Comparison of ENCODE assay signal across 8 cellular contexts in the genomic region with DNA sequence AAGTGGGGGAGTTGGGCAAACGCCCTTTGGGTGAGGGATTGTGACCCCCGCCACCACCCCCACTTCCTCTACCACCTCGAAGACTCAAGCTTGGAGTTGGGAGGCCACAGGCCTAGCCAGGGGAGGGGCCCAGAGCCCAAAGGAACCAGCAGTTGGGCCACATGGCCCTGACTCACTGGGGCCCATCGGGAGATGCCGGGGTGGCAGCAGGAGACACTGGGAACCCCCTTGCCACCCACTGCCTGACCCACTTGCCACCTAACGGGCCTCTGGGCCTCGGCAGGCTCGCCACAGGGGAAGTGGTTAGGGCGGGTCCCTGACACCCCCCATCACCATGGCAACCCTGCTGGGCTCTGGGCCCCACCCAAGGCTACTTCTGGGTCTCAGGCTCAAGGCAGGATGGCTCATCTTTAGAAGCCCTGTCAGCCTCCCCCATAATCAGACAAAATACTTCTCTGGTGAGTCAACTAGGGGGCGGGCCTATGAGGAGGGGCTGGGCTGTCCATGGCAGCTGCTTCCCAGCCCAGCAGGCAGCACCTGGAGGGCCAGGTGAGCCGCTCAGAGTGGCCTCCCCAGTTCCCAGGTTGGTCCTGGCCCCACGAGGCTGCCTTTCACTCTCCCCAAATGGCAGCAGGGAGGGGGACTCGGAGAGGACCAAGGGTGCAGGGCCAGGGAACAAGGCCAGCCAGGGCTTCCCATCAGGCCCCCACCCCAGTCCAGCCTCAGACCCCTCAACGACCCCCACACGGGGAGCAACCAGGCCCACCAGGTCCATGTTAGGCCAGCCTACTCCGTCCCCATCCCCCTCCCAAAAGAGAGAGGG. TPM values are rescaled to one million over a fixed set of nuclear protein-coding genes. Genes with fewer than 3 reads are reported as not detected.
DNase-seq lines count a peak whose midpoint lies in the region; ATAC-seq and TF ChIP-seq lines count a peak whose summit lies in the region.

No MANE protein-coding gene starts in this region.

- no peaks in the 10 kb centered on the region for H4K20me1 ChIP-seq in SU-DHL-6 (ENCODE audit: low read depth, low read length)
- peaks cover 65% of the 10 kb centered on the region for H4K20me1 ChIP-seq in smooth muscle cell (ENCODE audit: low read depth)

- peak overlapping the region; percentile 75 for H3K4me3 ChIP-seq in HUES64 (ENCODE audit: low read length)
- peak overlapping the region; percentile 59 for H3K4me3 ChIP-seq in SU-DHL-6 (ENCODE audit: insufficient read depth, low read length, poor library complexity, severe bottlenecking)
- H3K4me3 ChIP-seq in smooth muscle cell, result peak overlapping the region; percentile 76

- H3K9me2 ChIP-seq in SU-DHL-6 (replicated peaks; ENCODE audit: insufficient read depth, low read length), result no peaks in the 10 kb centered on the region

- H3K79me2 ChIP-seq in SU-DHL-6 (ENCODE audit: insufficient read depth, low read length) (0 out of 2 replicates have a peak, but pooled peaks cover 7% of the 10 kb centered on the region), smooth muscle cell (ENCODE audit: low read depth) (peaks cover 67% of the 10 kb centered on the region)

- H3K4me1 ChIP-seq in HUES64 (ENCODE audit: insufficient read depth, low read length) (peaks cover 5% of the 10 kb centered on the region; the same call in 1 of the 2 replicates), smooth muscle cell (ENCODE audit: low read depth) (no peaks in the 10 kb centered on the region)

- H3K9ac ChIP-seq in HUES64 (ENCODE audit: low read depth, low read length) (peak overlapping the region; percentile 92), SU-DHL-6 (ENCODE audit: low read length) (peak overlapping the region; percentile 79), smooth muscle cell (ENCODE audit: low read depth) (peak overlapping the region; percentile 94)

- H3K4me2 ChIP-seq in SU-DHL-6 (ENCODE audit: low read depth, low read length, poor library complexity, severe bottlenecking) (peak overlapping the region; percentile 91), smooth muscle cell (peak overlapping the region; percentile 80)

- TF ChIP-seq CTCF in GM10266 (IDR thresholded peaks at IDR 0.05; ENCODE audit: control insufficient read depth, insufficient read depth, low read depth, missing control alignments) (no peak), SU-DHL-6 (IDR thresholded peaks at IDR 0.05; ENCODE audit: insufficient read depth, low read length, poor library complexity, severe bottlenecking) (no peak), smooth muscle cell (IDR thresholded peaks at IDR 0.05; ENCODE audit: borderline replicate concordance, insufficient read depth, poor library complexity, severe bottlenecking) (no peak)

- H3K9me3 ChIP-seq in HUES64 (ENCODE audit: insufficient read depth, low read depth, low read length) (no peaks in the 10 kb centered on the region), SU-DHL-6 (ENCODE audit: insufficient read depth, low read length) (no peaks in the 10 kb centered on the region), smooth muscle cell (replicated peaks; ENCODE audit: low read depth) (no peaks in the 10 kb centered on the region)

- DNase-seq in GM10266 (ENCODE audit: extremely low spot score) (peak; percentile 71), hepatic stellate cell (ENCODE audit: low spot score) (peak; percentile 85), smooth muscle cell (lab: John Stamatoyannopoulos, UW; ENCODE audit: unreplicated experiment) (peak; percentile 38), NCI-H2171 (lab: John Stamatoyannopoulos, UW) (no peak)
- DNase-seq in activated naive CD8-positive, alpha-beta T cell treated with anti-CD3 and anti-CD28 coated beads, Interleukin-2, amount 50 U/mL, for 16 hours (ENCODE audit: low read depth, low spot score), result peak; percentile 75

- H3K27ac ChIP-seq in HUES64 (ENCODE audit: low read depth, low read length) (peak overlapping the region; percentile 95), SU-DHL-6 (ENCODE audit: low read depth, low read length) (peak overlapping the region; percentile 32), smooth muscle cell (ENCODE audit: low read depth) (peak overlapping the region; percentile 99)

- H3F3A ChIP-seq in SU-DHL-6 (ENCODE audit: insufficient read depth), result no peaks in the 10 kb centered on the region
- H3F3A ChIP-seq in smooth muscle cell (ENCODE audit: low read depth), result peaks cover 6% of the 10 kb centered on the region

- H3K27me3 ChIP-seq in HUES64 (ENCODE audit: insufficient read depth, low read length) (peaks cover 2% of the 10 kb centered on the region; the same call in 1 of the 2 replicates), SU-DHL-6 (ENCODE audit: low read length) (no peaks in the 10 kb centered on the region), smooth muscle cell (ENCODE audit: low read depth) (no peaks in the 10 kb centered on the region)

- ATAC-seq in GM19467 (IDR thresholded peaks at IDR 0.05; ENCODE audit: unreplicated experiment), result no peak

- WGBS in HUES64, result 26% methylated on average over 13 of the region's 16 CpGs
- WGBS in smooth muscle cell (ENCODE audit: low lambda C conversion rate), result 57% methylated on average over 10 of the region's 16 CpGs

- peaks cover 50% of the 10 kb centered on the region for H3K36me3 ChIP-seq in HUES64 (ENCODE audit: insufficient read depth, low read length)
- H3K36me3 ChIP-seq in SU-DHL-6 (ENCODE audit: low read length), result no peaks in the 10 kb centered on the region
- H3K36me3 ChIP-seq in smooth muscle cell (ENCODE audit: low read depth), result no peaks in the 10 kb centered on the region

- H2AFZ ChIP-seq in SU-DHL-6 (ENCODE audit: low read depth, low read length, severe bottlenecking), result no peak overlapping the region
- H2AFZ ChIP-seq in smooth muscle cell (ENCODE audit: low read depth), result no peak overlapping the region

RNA-seq across cellular contexts. Expression of gene FLNA, which starts 5.6 kb away (rescaled TPM):
- polyA plus RNA-seq in HUES64 (2013, experiment 1 of 2), result 558 TPM
- 531 TPM for polyA plus RNA-seq in HUES64 (2013, experiment 2 of 2)
- 807 and 860 TPM in 2 replicates for total RNA-seq in smooth muscle cell
- polyA plus RNA-seq in smooth muscle cell, result 1,632 and 1,832 TPM in 2 replicates

RNA-seq across cellular contexts. Expression of gene EMD, which starts 10.3 kb away (rescaled TPM):
- 78.8 TPM for polyA plus RNA-seq in HUES64 (2013, experiment 1 of 2)
- 81.5 TPM for polyA plus RNA-seq in HUES64 (2013, experiment 2 of 2)
- 46.1 and 61.4 TPM in 2 replicates for total RNA-seq in smooth muscle cell
- polyA plus RNA-seq in smooth muscle cell, result 63.9 and 67.4 TPM in 2 replicates

RNA-seq across cellular contexts. Expression of gene RPL10, which starts 29.3 kb away (rescaled TPM):
- 2,446 TPM for polyA plus RNA-seq in HUES64 (2013, experiment 1 of 2)
- 2,506 TPM for polyA plus RNA-seq in HUES64 (2013, experiment 2 of 2)
- total RNA-seq in smooth muscle cell, result 2,811 and 3,107 TPM in 2 replicates
- polyA plus RNA-seq in smooth muscle cell, result 1,314 and 1,395 TPM in 2 replicates

RNA-seq across cellular contexts. Expression of gene DNASE1L1, which starts 40.2 kb away (rescaled TPM):
- 6.3 TPM for polyA plus RNA-seq in HUES64 (2013, experiment 1 of 2)
- 7.5 TPM for polyA plus RNA-seq in HUES64 (2013, experiment 2 of 2)
- total RNA-seq in smooth muscle cell, result 33.6 and 40.4 TPM in 2 replicates
- 23.0 and 30.0 TPM in 2 replicates for polyA plus RNA-seq in smooth muscle cell

RNA-seq across cellular contexts. Expression of gene TAFAZZIN, which starts 42.5 kb away (rescaled TPM):
- 11.5 TPM for polyA plus RNA-seq in HUES64 (2013, experiment 1 of 2)
- 20.0 TPM for polyA plus RNA-seq in HUES64 (2013, experiment 2 of 2)
- total RNA-seq in smooth muscle cell, result 28.3 and 203 TPM in 2 replicates
- 30.2 and 32.4 TPM in 2 replicates for polyA plus RNA-seq in smooth muscle cell

Comparison
In these comparisons a context has a peak if more than half of its experiments do, and no peak if none do; other contexts are left out.
1. H3K27ac ChIP-seq: peak in every context shown above with its lines; median percentile 99 in smooth muscle cell; 95 in HUES64; 32 in SU-DHL-6.